23 cellular contexts compared by ENCODE assay signal in the genomic region with DNA sequence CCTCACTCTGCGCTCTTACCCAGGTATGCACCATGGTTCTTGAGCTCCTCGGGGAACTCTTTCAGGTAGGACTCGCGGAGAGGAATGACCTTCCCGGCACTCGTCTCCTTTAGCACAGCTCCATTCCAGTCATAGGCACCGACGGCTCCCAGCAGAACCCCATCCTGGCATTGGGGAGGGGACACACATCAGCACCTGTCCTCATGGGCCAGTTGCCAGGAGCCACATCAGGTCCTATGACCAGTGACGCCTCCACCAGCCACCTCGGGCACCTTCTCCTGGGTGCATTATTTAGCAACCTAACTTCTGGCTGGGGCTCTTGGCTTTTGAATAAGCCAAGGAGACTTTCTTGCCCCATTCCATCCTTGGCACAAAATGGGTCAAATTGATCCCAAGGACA.
"Had no signal": no experiment of that assay in that cellular context is flagged by ENCODE, and none has a peak within 500 bp of the region (broad histone marks: within the 10 kb centered on the region; RNA-seq: fewer than 3 reads in every experiment).

No MANE protein-coding gene starts in this region.

- H3K27ac Mint-ChIP-seq: activated B cell treated with CpG ODN at 0.5 μM for 24 hours; activated CD4-positive, alpha-beta T cell treated with anti-CD3 and anti-CD28 coated beads, Interleukin-2, amount 10 ng/mL, durations not matched to agents 24 days and 14 days; activated naive CD4-positive, alpha-beta T cell treated with anti-CD3 and anti-CD28 coated beads for 36 hours; activated naive CD8-positive, alpha-beta T cell; activated T-helper 17 cell treated with anti-CD3 and anti-CD28 coated beads, Interleukin-2, amount 50 U/mL, for 72 hours had no signal

- H3K9me3 ChIP-seq: MG63 had no signal

- H3K9me3 Mint-ChIP-seq: activated B cell treated with CpG ODN at 0.5 μM for 24 hours; activated CD4-positive, alpha-beta T cell treated with anti-CD3 and anti-CD28 coated beads, Interleukin-2, amount 10 ng/mL, durations not matched to agents 24 days and 14 days; activated naive CD4-positive, alpha-beta T cell treated with anti-CD3 and anti-CD28 coated beads for 36 hours; activated T-helper 17 cell treated with anti-CD3 and anti-CD28 coated beads, Interleukin-2, amount 50 U/mL, for 72 hours had no signal

- H3K27me3 Mint-ChIP-seq: activated B cell treated with CpG ODN at 0.5 μM for 24 hours; activated naive CD8-positive, alpha-beta T cell; activated T-helper 17 cell treated with anti-CD3 and anti-CD28 coated beads, Interleukin-2, amount 50 U/mL, for 72 hours had no signal

- H3K4me3 ChIP-seq: MG63 had no signal

- ATAC-seq: activated T-helper 17 cell treated with anti-CD3 and anti-CD28 coated beads, Interleukin-2, amount 50 U/mL, for 72 hours; Panc1 had no signal

- H3K4me1 Mint-ChIP-seq: activated B cell treated with CpG ODN at 0.5 μM for 24 hours; activated CD4-positive, alpha-beta T cell treated with anti-CD3 and anti-CD28 coated beads, Interleukin-2, amount 10 ng/mL, durations not matched to agents 24 days and 14 days; activated T-helper 17 cell treated with anti-CD3 and anti-CD28 coated beads, Interleukin-2, amount 50 U/mL, for 72 hours had no signal

- H3K27me3 ChIP-seq: MG63 had no signal

- H3K4me3 Mint-ChIP-seq: activated B cell treated with CpG ODN at 0.5 μM for 24 hours; activated CD4-positive, alpha-beta T cell treated with anti-CD3 and anti-CD28 coated beads, Interleukin-2, amount 10 ng/mL, durations not matched to agents 24 days and 14 days; activated naive CD4-positive, alpha-beta T cell treated with anti-CD3 and anti-CD28 coated beads for 36 hours; activated naive CD8-positive, alpha-beta T cell; activated T-helper 17 cell treated with anti-CD3 and anti-CD28 coated beads, Interleukin-2, amount 50 U/mL, for 72 hours had no signal

- DNase-seq: activated B cell treated with CpG ODN at 0.5 μM for 24 hours; activated CD4-positive, alpha-beta T cell treated with anti-CD3 and anti-CD28 coated beads for 1 hour; activated CD4-positive, alpha-beta T cell treated with anti-CD3 and anti-CD28 coated beads, Interleukin-2, amount 10 ng/mL, durations not matched to agents 24 days and 14 days; activated CD4-positive, alpha-beta T cell treated with anti-CD3 and anti-CD28 coated beads, Interleukin-2, amount 50 U/mL, for 48 hours; activated gamma-delta T cell; activated naive CD4-positive, alpha-beta T cell treated with anti-CD3 and anti-CD28 coated beads for 36 hours; activated T-cell treated with anti-CD3 and anti-CD28 coated beads for 4 hours; activated T-cell treated with anti-CD3 and anti-CD28 coated beads, Interleukin-2, amount 50 U/mL, for 48 hours; amygdala; cerebellar nuclear complex; MG63; MV-4-11; NCI-H1092 treated with DMSO at 0.1 percent for 48 hours; NCI-H1417 treated with DMSO at 0.1 percent for 48 hours; NCI-H1694; NCI-H2081; NCI-H524; SIG-M5; T-helper 2 cell; T1000 had no signal

- H3K36me3 Mint-ChIP-seq: activated naive CD8-positive, alpha-beta T cell had no signal
